9 cellular contexts compared by ENCODE assay signal in genomic region chr19:12035220-12036172, GRCh38. TPM values are rescaled to one million over a fixed set of nuclear protein-coding genes. Genes with fewer than 3 reads are reported as not detected.
DNase-seq lines count a peak whose midpoint lies in the region; ATAC-seq and TF ChIP-seq lines count a peak whose summit lies in the region.
"Had no signal": no experiment of that assay in that cellular context is flagged by ENCODE, and none has a peak within 500 bp of the region (broad histone marks: within the 10 kb centered on the region; RNA-seq: fewer than 3 reads in every experiment).

Gene ZNF433, minus strand, starts transcription at chr19:12035679. Its CDS starts 140 bp downstream, at chr19:12035539.

- no peaks in the 10 kb centered on the region for H3K4me1 ChIP-seq in esophagus (ENCODE audit: control insufficient read depth in 2 of 2, insufficient read depth in 2 of 2, low read length in 1 of 2)
- H3K4me1 ChIP-seq in mucosa of descending colon (ENCODE audit: low read depth), result peaks cover 7% of the 10 kb centered on the region
- H3K4me1 ChIP-seq: A549 had no signal

- H3K36me3 ChIP-seq in esophagus (ENCODE audit: control insufficient read depth in 2 of 2, insufficient read depth in 2 of 2, low read length in 1 of 2), result no peaks in the 10 kb centered on the region
- H3K36me3 ChIP-seq in mucosa of descending colon (ENCODE audit: low read depth), result no peaks in the 10 kb centered on the region

- 2% methylated on average over 48 to 68 of the region's 68 CpGs for whole genome bisulfite sequencing in esophagus, 2 donors

- no peaks in the 10 kb centered on the region for H3K9me3 ChIP-seq in esophagus (ENCODE audit: control insufficient read depth in 2 of 2, insufficient read depth in 1 of 2, low read depth in 1 of 2, low read length in 1 of 2)
- H3K9me3 ChIP-seq in mucosa of descending colon, result peaks cover 1% of the 10 kb centered on the region

- H3K36me3 Mint-ChIP-seq in activated T-cell treated with anti-CD3 and anti-CD28 coated beads, Interleukin-2, amount 50 U/mL, for 72 hours (ENCODE audit: insufficient read depth in 2 of 2), result peaks cover 3 to 9% of the 10 kb centered on the region in 2 donors

- TF ChIP-seq CTCF in mucosa of descending colon (IDR thresholded peaks at IDR 0.05), result no peak

- no peaks in the 10 kb centered on the region for H3K27me3 ChIP-seq in esophagus (ENCODE audit: control insufficient read depth in 1 of 2, insufficient read depth in 2 of 2, low read length in 2 of 2)

- H3K4me3 Mint-ChIP-seq in activated T-cell treated with anti-CD3 and anti-CD28 coated beads, Interleukin-2, amount 50 U/mL, for 72 hours, result peak within 1 kb of the TSS; percentile 86 to 90

- peaks cover 11% of the 10 kb centered on the region for H3K4me1 Mint-ChIP-seq in activated T-cell treated with anti-CD3 and anti-CD28 coated beads, Interleukin-2, amount 50 U/mL, for 72 hours (ENCODE audit: low read depth)

- H3K27ac ChIP-seq in esophagus (ENCODE audit: low read depth in 2 of 2, low read length in 1 of 2), result peak within 1 kb of the TSS; percentile 81 to 86
- H3K27ac ChIP-seq: A549 had no signal

- H3K27ac Mint-ChIP-seq in activated T-cell treated with anti-CD3 and anti-CD28 coated beads, Interleukin-2, amount 50 U/mL, for 72 hours, result no peak within 1 kb of the TSS

- H3K27me3 Mint-ChIP-seq in activated T-cell treated with anti-CD3 and anti-CD28 coated beads, Interleukin-2, amount 50 U/mL, for 72 hours (ENCODE audit: low read depth), result no peaks in the 10 kb centered on the region

- DNase-seq in NCI-H187 (lab: John Stamatoyannopoulos, UW) (peak; percentile 12 to 40), NCI-H187 treated with DMSO at 0.1 percent for 48 hours (lab: John Stamatoyannopoulos, UW) (no peak), OCI-M2 (lab: John Stamatoyannopoulos, UW; ENCODE audit: unreplicated experiment) (peak; percentile 100), mucosa of descending colon (peak; percentile 94 to 99 (median 97))
- peak; percentile 75 to 87 for DNase-seq in activated T-cell treated with anti-CD3 and anti-CD28 coated beads, Interleukin-2, amount 50 U/mL, for 72 hours
- peak; percentile 56 to 73 for DNase-seq in stimulated activated CD8-positive, alpha-beta memory T cell treated with anti-CD3 and anti-CD28 coated beads, Interleukin-2, amount 100 ng/mL, for 48 hours (ENCODE audit: low read depth in 2 of 2)

- H3K9me3 Mint-ChIP-seq in activated T-cell treated with anti-CD3 and anti-CD28 coated beads, Interleukin-2, amount 50 U/mL, for 72 hours, result peaks cover 0 to 1% of the 10 kb centered on the region in 2 donors

- H3K4me3 ChIP-seq in esophagus (ENCODE audit: low read depth in 1 of 2, low read length in 2 of 2), result peak within 1 kb of the TSS; percentile 81 to 84
- peak within 1 kb of the TSS; percentile 35 for H3K4me3 ChIP-seq in mucosa of descending colon
- H3K4me3 ChIP-seq: A549 had no signal

- intact Hi-C loops in mucosa of descending colon (cut with DNase I, micrococcal nuclease), result no loop called here

- peak; percentile 90 for ATAC-seq in HG03354 (IDR thresholded peaks at IDR 0.05; ENCODE audit: poor library complexity, severe bottlenecking, unreplicated experiment)
- peak; percentile 95 to 96 for ATAC-seq in activated T-cell treated with anti-CD3 and anti-CD28 coated beads, Interleukin-2, amount 50 U/mL, for 72 hours (replicated peaks in 1 of 2)
- ATAC-seq in mucosa of descending colon, result peak; percentile 100
- ATAC-seq: A549 had no signal

RNA-seq across cellular contexts. Expression of gene ZNF433, which starts in this region (rescaled TPM):
- total RNA-seq in activated T-cell treated with anti-CD3 and anti-CD28 coated beads, Interleukin-2, amount 50 U/mL, for 72 hours, result 1 to 10 TPM; 1.6 to 2.3 TPM
- 1 to 10 TPM; 5.0 to 7.3 TPM for polyA plus RNA-seq in esophagus
- total RNA-seq in mucosa of descending colon, result 1 to 10 TPM; 1.8 to 4.7 (median 2.5) TPM
- polyA plus RNA-seq: A549 had no signal
